Comparison of ENCODE assay signal across 13 cellular contexts in the genomic region with DNA sequence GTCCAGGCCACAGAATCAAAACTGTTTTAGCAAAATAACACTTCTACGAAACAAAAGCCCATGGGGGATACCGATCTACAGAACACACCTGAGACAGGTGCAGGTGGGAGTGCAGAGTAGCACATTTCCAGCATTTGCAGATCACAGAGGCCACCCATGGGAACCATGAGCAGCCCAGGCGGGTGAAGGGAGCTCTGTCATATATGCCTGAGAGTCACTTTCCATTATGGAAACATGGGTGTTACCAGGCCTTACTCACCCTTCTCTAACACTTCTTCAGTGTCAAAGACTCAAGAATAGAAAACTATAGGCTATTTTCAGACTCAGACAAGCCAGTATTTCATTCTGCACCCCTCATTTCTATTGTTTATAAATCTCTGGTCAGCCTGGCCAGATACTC. TPM values are rescaled to one million over a fixed set of nuclear protein-coding genes. Genes with fewer than 3 reads are reported as not detected.
A peak's percentile ranks its signal among the peaks of the same experiment; 100 is the strongest.
DNase-seq lines count a peak whose midpoint lies in the region; ATAC-seq and TF ChIP-seq lines count a peak whose summit lies in the region.
"Had no signal": no experiment of that assay in that cellular context is flagged by ENCODE, and none has a peak within 500 bp of the region (broad histone marks: within the 10 kb centered on the region; RNA-seq: fewer than 3 reads in every experiment).

No MANE protein-coding gene starts in this region.

- H3K9me3 Mint-ChIP-seq in activated naive CD4-positive, alpha-beta T cell treated with anti-CD3 and anti-CD28 coated beads for 36 hours, result no peaks in the 10 kb centered on the region
- H3K9me3 Mint-ChIP-seq in activated T-helper 17 cell treated with anti-CD3 and anti-CD28 coated beads, Interleukin-2, amount 50 U/mL, for 72 hours, result no peaks in the 10 kb centered on the region
- H3K9me3 Mint-ChIP-seq in stimulated activated naive CD8-positive, alpha-beta T cell treated with anti-CD3 and anti-CD28 coated beads, Interleukin-15, amount 100 ng/mL, for 72 hours, result no peaks in the 10 kb centered on the region
- H3K9me3 Mint-ChIP-seq: natural killer cell treated with Interleukin-12 subunit alpha and Interleukin-12 subunit beta and Interleukin-15 and Interleukin-18, amount 100 ng/mL, for 72 hours had no signal

- H3K27ac Mint-ChIP-seq in activated naive CD4-positive, alpha-beta T cell treated with anti-CD3 and anti-CD28 coated beads for 36 hours, result no peak overlapping the region
- peak overlapping the region; percentile 81 for H3K27ac Mint-ChIP-seq in activated T-helper 17 cell treated with anti-CD3 and anti-CD28 coated beads, Interleukin-2, amount 50 U/mL, for 72 hours
- no peak overlapping the region for H3K27ac Mint-ChIP-seq in stimulated activated naive CD8-positive, alpha-beta T cell treated with anti-CD3 and anti-CD28 coated beads, Interleukin-15, amount 100 ng/mL, for 72 hours
- H3K27ac Mint-ChIP-seq: natural killer cell treated with Interleukin-12 subunit alpha and Interleukin-12 subunit beta and Interleukin-15 and Interleukin-18, amount 100 ng/mL, for 72 hours had no signal

- H3K4me3 ChIP-seq in hepatocyte, result no peak overlapping the region

- H3K36me3 ChIP-seq in hepatocyte (replicated peaks; ENCODE audit: insufficient read depth, low read depth), result no peaks in the 10 kb centered on the region

- H3K79me2 ChIP-seq in hepatocyte, result no peaks in the 10 kb centered on the region

- H3K36me3 Mint-ChIP-seq in activated naive CD4-positive, alpha-beta T cell treated with anti-CD3 and anti-CD28 coated beads for 36 hours (ENCODE audit: low read depth), result no peaks in the 10 kb centered on the region
- no peaks in the 10 kb centered on the region for H3K36me3 Mint-ChIP-seq in activated T-helper 17 cell treated with anti-CD3 and anti-CD28 coated beads, Interleukin-2, amount 50 U/mL, for 72 hours (ENCODE audit: low read depth)
- H3K36me3 Mint-ChIP-seq: natural killer cell treated with Interleukin-12 subunit alpha and Interleukin-12 subunit beta and Interleukin-15 and Interleukin-18, amount 100 ng/mL, for 72 hours had no signal

- H3K27me3 ChIP-seq in hepatocyte, result no peaks in the 10 kb centered on the region

- H4K20me1 ChIP-seq in hepatocyte (ENCODE audit: insufficient read depth, poor library complexity, severe bottlenecking), result no peaks in the 10 kb centered on the region

- ATAC-seq in HG02642 (IDR thresholded peaks at IDR 0.05; ENCODE audit: poor library complexity, unreplicated experiment) (peak; percentile 19), HG03135 (IDR thresholded peaks at IDR 0.05; ENCODE audit: unreplicated experiment) (no peak), HG02840 (IDR thresholded peaks at IDR 0.05; ENCODE audit: low FRiP score, unreplicated experiment) (no peak)
- peak; percentile 60 for ATAC-seq in activated T-helper 17 cell treated with anti-CD3 and anti-CD28 coated beads, Interleukin-2, amount 50 U/mL, for 72 hours (replicated peaks)
- peak; percentile 16 for ATAC-seq in stimulated activated naive CD8-positive, alpha-beta T cell treated with anti-CD3 and anti-CD28 coated beads, Interleukin-15, amount 100 ng/mL, for 72 hours

- no peak for TF ChIP-seq CTCF in hepatocyte (IDR thresholded peaks at IDR 0.05; ENCODE audit: poor library complexity)

- no peaks in the 10 kb centered on the region for H3K9me2 ChIP-seq in hepatocyte (replicated peaks; ENCODE audit: insufficient read depth)

- H3K27me3 Mint-ChIP-seq in activated naive CD4-positive, alpha-beta T cell treated with anti-CD3 and anti-CD28 coated beads for 36 hours (ENCODE audit: low read depth), result no peaks in the 10 kb centered on the region
- peaks cover 3% of the 10 kb centered on the region for H3K27me3 Mint-ChIP-seq in activated T-helper 17 cell treated with anti-CD3 and anti-CD28 coated beads, Interleukin-2, amount 50 U/mL, for 72 hours
- H3K27me3 Mint-ChIP-seq in stimulated activated naive CD8-positive, alpha-beta T cell treated with anti-CD3 and anti-CD28 coated beads, Interleukin-15, amount 100 ng/mL, for 72 hours, result no peaks in the 10 kb centered on the region
- H3K27me3 Mint-ChIP-seq: natural killer cell treated with Interleukin-12 subunit alpha and Interleukin-12 subunit beta and Interleukin-15 and Interleukin-18, amount 100 ng/mL, for 72 hours had no signal

- no peak overlapping the region for H3K4me3 Mint-ChIP-seq in activated naive CD4-positive, alpha-beta T cell treated with anti-CD3 and anti-CD28 coated beads for 36 hours
- peak overlapping the region; percentile 45 for H3K4me3 Mint-ChIP-seq in activated T-helper 17 cell treated with anti-CD3 and anti-CD28 coated beads, Interleukin-2, amount 50 U/mL, for 72 hours
- no peak overlapping the region for H3K4me3 Mint-ChIP-seq in stimulated activated naive CD8-positive, alpha-beta T cell treated with anti-CD3 and anti-CD28 coated beads, Interleukin-15, amount 100 ng/mL, for 72 hours
- H3K4me3 Mint-ChIP-seq: natural killer cell treated with Interleukin-12 subunit alpha and Interleukin-12 subunit beta and Interleukin-15 and Interleukin-18, amount 100 ng/mL, for 72 hours had no signal

- H2AFZ ChIP-seq in hepatocyte, result no peak overlapping the region

- no peaks in the 10 kb centered on the region for H3K9me3 ChIP-seq in hepatocyte (ENCODE audit: low read depth)

- peaks cover 16% of the 10 kb centered on the region for H3K4me1 ChIP-seq in hepatocyte (ENCODE audit: insufficient read depth)

- CTCF ChIA-PET in activated naive CD4-positive, alpha-beta T cell treated with anti-CD3 and anti-CD28 coated beads for 36 hours (lab: Charles Lee), result interaction anchor here (0.7 to 1.2 kb wide), 3 partner anchors 21 to 140 kb away, joined by 3 to 4 read pairs (median 3); no protein-coding TSS in a partner anchor

- H3K27ac ChIP-seq in hepatocyte, result no peak overlapping the region

- intact Hi-C loops in activated naive CD4-positive, alpha-beta T cell treated with anti-CD3 and anti-CD28 coated beads for 36 hours (cut with micrococcal nuclease), result loop anchor here (2.0 to 10.0 kb wide), 3 partner anchors 18 to 494 kb away; a partner anchor contains a TSS

- 85% methylated on average over 3 of the region's 3 CpGs for WGBS in hepatocyte (ENCODE audit: low lambda C conversion rate, missing lambda C conversion rate)

- peak; percentile 14 for DNase-seq in activated naive CD4-positive, alpha-beta T cell treated with anti-CD3 and anti-CD28 coated beads for 36 hours
- no peak for DNase-seq in activated naive CD4-positive, alpha-beta T cell treated with Interleukin-2 at 50 U/mL for 16 hours
- DNase-seq in stimulated activated naive CD8-positive, alpha-beta T cell treated with anti-CD3 and anti-CD28 coated beads, Interleukin-15, amount 100 ng/mL, for 72 hours, result no peak
- DNase-seq in hepatocyte (ENCODE audit: low spot score), result no peak
- DNase-seq: IMR-90, SIG-M5 had no signal

- H3K4me2 ChIP-seq in hepatocyte, result no peak overlapping the region

- peaks cover 3% of the 10 kb centered on the region for H3K4me1 Mint-ChIP-seq in activated naive CD4-positive, alpha-beta T cell treated with anti-CD3 and anti-CD28 coated beads for 36 hours (ENCODE audit: low read depth)
- peaks cover 20% of the 10 kb centered on the region for H3K4me1 Mint-ChIP-seq in activated T-helper 17 cell treated with anti-CD3 and anti-CD28 coated beads, Interleukin-2, amount 50 U/mL, for 72 hours
- peaks cover 56% of the 10 kb centered on the region for H3K4me1 Mint-ChIP-seq in stimulated activated naive CD8-positive, alpha-beta T cell treated with anti-CD3 and anti-CD28 coated beads, Interleukin-15, amount 100 ng/mL, for 72 hours

RNA-seq across cellular contexts. Expression of a gene that starts 3.5 kb away (rescaled TPM):
- total RNA-seq in activated naive CD4-positive, alpha-beta T cell treated with anti-CD3 and anti-CD28 coated beads for 36 hours, result under 1 TPM in 1 of 2 experiments, not detected in 1; 0.19 TPM
- under 1 TPM; 0.34 to 0.39 TPM for total RNA-seq in activated T-helper 17 cell treated with anti-CD3 and anti-CD28 coated beads, Interleukin-2, amount 50 U/mL, for 72 hours
- 2.6 TPM in 2 replicates for total RNA-seq in hepatocyte
- 2.9 and 3.3 TPM in 2 replicates for polyA plus RNA-seq in hepatocyte
- total RNA-seq: IMR-90, skeletal muscle tissue had no signal
- polyA plus RNA-seq: IMR-90 had no signal

RNA-seq across cellular contexts. Expression of a gene that starts 21.9 kb away (rescaled TPM):
- 1 to 10 TPM; 2.6 to 3.1 TPM for total RNA-seq in activated naive CD4-positive, alpha-beta T cell treated with anti-CD3 and anti-CD28 coated beads for 36 hours
- 10 to 100 TPM; 11.4 to 14.7 TPM for total RNA-seq in activated T-helper 17 cell treated with anti-CD3 and anti-CD28 coated beads, Interleukin-2, amount 50 U/mL, for 72 hours
- total RNA-seq in hepatocyte, result 1.7 and 1.8 TPM in 2 replicates
- 0.56 and 1.5 TPM in 2 replicates for polyA plus RNA-seq in hepatocyte

RNA-seq across cellular contexts. Expression of a gene that starts 41.7 kb away (rescaled TPM):
- total RNA-seq in activated naive CD4-positive, alpha-beta T cell treated with anti-CD3 and anti-CD28 coated beads for 36 hours, result under 1 TPM; 0.14 to 0.40 TPM
- total RNA-seq in activated T-helper 17 cell treated with anti-CD3 and anti-CD28 coated beads, Interleukin-2, amount 50 U/mL, for 72 hours, result 10 to 100 TPM; 24.3 to 28.8 TPM
- total RNA-seq in hepatocyte, result 0.07 and 0.24 TPM in 2 replicates
- polyA plus RNA-seq in hepatocyte, result not detected in 2 replicates
- total RNA-seq: glomerular endothelial cell, IMR-90 had no signal
- polyA plus RNA-seq: IMR-90 had no signal

RNA-seq across cellular contexts. Expression of a gene that starts 59.2 kb away (rescaled TPM):
- 1 to 10 TPM in 1 of 2 experiments, under 1 TPM in 1; 0.72 to 1.5 TPM for total RNA-seq in activated naive CD4-positive, alpha-beta T cell treated with anti-CD3 and anti-CD28 coated beads for 36 hours
- total RNA-seq in activated T-helper 17 cell treated with anti-CD3 and anti-CD28 coated beads, Interleukin-2, amount 50 U/mL, for 72 hours, result 1 to 10 TPM; 4.0 to 4.7 TPM
- 2.7 and 3.9 TPM in 2 replicates for total RNA-seq in hepatocyte
- 1.2 and 1.6 TPM in 2 replicates for polyA plus RNA-seq in hepatocyte

Comparison
In these comparisons a context has a peak if more than half of its experiments do, and no peak if none do; other contexts are left out.
1. ATAC-seq: peak in HG02642 (single experiment), activated T-helper 17 cell treated with anti-CD3 and anti-CD28 coated beads, Interleukin-2, amount 50 U/mL, for 72 hours (single experiment) and stimulated activated naive CD8-positive, alpha-beta T cell treated with anti-CD3 and anti-CD28 coated beads, Interleukin-15, amount 100 ng/mL, for 72 hours (single experiment); none in HG03135 (single experiment) and HG02840 (single experiment).
2. RNA of a gene that starts 41.7 kb away (total RNA-seq): 24.3 to 28.8 TPM in activated T-helper 17 cell treated with anti-CD3 and anti-CD28 coated beads, Interleukin-2, amount 50 U/mL, for 72 hours; 0.14 to 0.40 TPM in activated naive CD4-positive, alpha-beta T cell treated with anti-CD3 and anti-CD28 coated beads for 36 hours and 0.07 to 0.24 TPM in hepatocyte; every median in the first group is over 10 times any median in the second.